Comparison of ENCODE assay signal across 1 cellular context in the genomic region with DNA sequence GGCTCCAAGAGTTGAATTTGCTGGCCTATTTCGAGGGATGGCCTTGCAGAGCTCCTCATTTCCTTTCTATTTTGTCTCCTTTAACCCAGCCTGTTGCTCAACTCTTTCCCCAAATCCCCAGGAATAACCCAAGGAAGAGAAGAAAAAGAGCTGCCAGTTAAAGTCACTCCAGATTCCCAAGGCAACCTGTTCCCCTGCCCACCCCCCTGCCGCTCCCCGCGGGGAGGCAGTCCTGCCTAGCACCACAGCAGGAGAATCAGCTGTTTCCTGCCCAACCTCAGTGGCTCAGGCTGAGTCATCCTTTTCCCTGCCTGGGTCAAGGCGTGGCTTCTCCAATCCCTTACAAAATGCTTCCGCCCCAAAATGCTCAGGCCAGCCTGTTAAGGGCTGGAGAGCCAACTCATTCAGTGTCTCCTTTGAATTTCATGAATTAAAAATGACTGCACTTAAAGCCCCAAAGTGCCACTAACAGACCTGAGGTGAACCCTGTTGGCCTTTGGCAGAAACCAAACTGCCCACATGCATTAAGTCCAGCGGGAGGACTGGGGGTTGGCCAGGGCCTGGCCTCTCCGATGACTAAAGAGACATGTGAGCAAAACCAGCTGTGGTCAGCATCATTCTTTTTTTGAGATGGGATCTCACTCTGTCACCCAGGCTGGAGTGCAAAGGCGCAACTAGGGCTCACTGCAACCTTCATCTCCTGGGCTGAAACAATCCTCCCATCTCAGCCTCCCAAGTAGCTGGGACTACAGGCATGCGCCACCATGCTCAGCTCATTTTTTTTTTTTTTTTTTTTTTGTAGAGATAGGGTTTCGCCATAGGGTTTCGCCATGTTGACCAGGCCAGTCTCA.
A peak's percentile ranks its signal among the peaks of the same experiment; 100 is the strongest.
TF ChIP-seq lines count a peak whose summit lies in the region.

No MANE protein-coding gene starts in this region.

TF ChIP-seq in HepG2, 621 proteins besides CTCF, POLR2A, EP300 and RAD21 (continued from another document and continues in another):
- TF ChIP-seq, protein P1, sequence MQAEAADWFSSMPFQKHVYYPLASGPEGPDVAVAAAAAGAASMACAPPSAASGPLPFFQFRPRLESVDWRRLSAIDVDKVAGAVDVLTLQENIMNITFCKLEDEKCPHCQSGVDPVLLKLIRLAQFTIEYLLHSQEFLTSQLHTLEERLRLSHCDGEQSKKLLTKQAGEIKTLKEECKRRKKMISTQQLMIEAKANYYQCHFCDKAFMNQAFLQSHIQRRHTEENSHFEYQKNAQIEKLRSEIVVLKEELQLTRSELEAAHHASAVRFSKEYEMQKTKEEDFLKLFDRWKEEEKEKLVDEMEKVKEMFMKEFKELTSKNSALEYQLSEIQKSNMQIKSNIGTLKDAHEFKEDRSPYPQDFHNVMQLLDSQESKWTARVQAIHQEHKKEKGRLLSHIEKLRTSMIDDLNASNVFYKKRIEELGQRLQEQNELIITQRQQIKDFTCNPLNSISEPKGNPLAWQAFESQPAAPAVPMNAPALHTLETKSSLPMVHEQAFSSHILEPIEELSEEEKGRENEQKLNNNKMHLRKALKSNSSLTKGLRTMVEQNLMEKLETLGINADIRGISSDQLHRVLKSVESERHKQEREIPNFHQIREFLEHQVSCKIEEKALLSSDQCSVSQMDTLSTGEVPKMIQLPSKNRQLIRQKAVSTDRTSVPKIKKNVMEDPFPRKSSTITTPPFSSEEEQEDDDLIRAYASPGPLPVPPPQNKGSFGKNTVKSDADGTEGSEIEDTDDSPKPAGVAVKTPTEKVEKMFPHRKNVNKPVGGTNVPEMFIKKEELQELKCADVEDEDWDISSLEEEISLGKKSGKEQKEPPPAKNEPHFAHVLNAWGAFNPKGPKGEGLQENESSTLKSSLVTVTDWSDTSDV (CRISPR knock-in tag; IDR thresholded peaks at IDR 0.05) = no peak
- TF ChIP-seq ZNF383 (CRISPR knock-in tag; IDR thresholded peaks at IDR 0.05; ENCODE audit: borderline replicate concordance) (no peak), ZNF768 (CRISPR knock-in tag; IDR thresholded peaks at IDR 0.05) (no peak), TP53 (CRISPR knock-in tag; conservative IDR thresholded peaks at IDR 0.05) (no peak), ARNT (IDR thresholded peaks at IDR 0.05) (no peak), GABPB1 (CRISPR knock-in tag; IDR thresholded peaks at IDR 0.05) (peak; percentile 63), XBP1 (CRISPR knock-in tag; IDR thresholded peaks at IDR 0.05) (no peak), SOX13 (IDR thresholded peaks at IDR 0.05) (no peak), SOX13 (CRISPR knock-in tag; conservative IDR thresholded peaks at IDR 0.05 in 1 of 2, IDR thresholded peaks at IDR 0.05 in 1 of 2) (peak in 1 of 2 experiments; percentile 28; a peak in 1 of 4 replicates), STAG1 (CRISPR knock-in tag; IDR thresholded peaks at IDR 0.05) (peak; percentile 19; the same call in 1 of the 2 replicates), ZC3H4 (CRISPR knock-in tag; IDR thresholded peaks at IDR 0.05; ENCODE audit: borderline replicate concordance) (no peak), ZKSCAN5 (CRISPR knock-in tag; IDR thresholded peaks at IDR 0.05) (no peak), ZNF569 (CRISPR knock-in tag; IDR thresholded peaks at IDR 0.05; ENCODE audit: borderline replicate concordance) (no peak), ETV6 (CRISPR knock-in tag; conservative IDR thresholded peaks at IDR 0.05) (no peak), ATF7 (IDR thresholded peaks at IDR 0.05) (no peak), ATF7 (CRISPR knock-in tag; IDR thresholded peaks at IDR 0.05) (no peak), ZNF7 (CRISPR knock-in tag; IDR thresholded peaks at IDR 0.05) (no peak), CENPT (CRISPR knock-in tag; IDR thresholded peaks at IDR 0.05; ENCODE audit: low read depth) (no peak), HNF4A (CRISPR knock-in tag; IDR thresholded peaks at IDR 0.05) (no peak), ZNF773 (CRISPR knock-in tag; IDR thresholded peaks at IDR 0.05; ENCODE audit: borderline replicate concordance) (no peak), ZNF317 (CRISPR knock-in tag; IDR thresholded peaks at IDR 0.05) (no peak), ZNF616 (CRISPR knock-in tag; IDR thresholded peaks at IDR 0.05; ENCODE audit: low read depth) (no peak), LCORL (IDR thresholded peaks at IDR 0.05) (no peak), LCORL (CRISPR knock-in tag; IDR thresholded peaks at IDR 0.05) (peak; percentile 56; the same call in 1 of the 2 replicates), NR2C2 (CRISPR knock-in tag; IDR thresholded peaks at IDR 0.05; ENCODE audit: borderline replicate concordance) (no peak), FOSL1 (CRISPR knock-in tag; IDR thresholded peaks at IDR 0.05; ENCODE audit: borderline replicate concordance) (peak; percentile 62; the same call in 1 of the 2 replicates)
- TF ChIP-seq, protein P2, sequence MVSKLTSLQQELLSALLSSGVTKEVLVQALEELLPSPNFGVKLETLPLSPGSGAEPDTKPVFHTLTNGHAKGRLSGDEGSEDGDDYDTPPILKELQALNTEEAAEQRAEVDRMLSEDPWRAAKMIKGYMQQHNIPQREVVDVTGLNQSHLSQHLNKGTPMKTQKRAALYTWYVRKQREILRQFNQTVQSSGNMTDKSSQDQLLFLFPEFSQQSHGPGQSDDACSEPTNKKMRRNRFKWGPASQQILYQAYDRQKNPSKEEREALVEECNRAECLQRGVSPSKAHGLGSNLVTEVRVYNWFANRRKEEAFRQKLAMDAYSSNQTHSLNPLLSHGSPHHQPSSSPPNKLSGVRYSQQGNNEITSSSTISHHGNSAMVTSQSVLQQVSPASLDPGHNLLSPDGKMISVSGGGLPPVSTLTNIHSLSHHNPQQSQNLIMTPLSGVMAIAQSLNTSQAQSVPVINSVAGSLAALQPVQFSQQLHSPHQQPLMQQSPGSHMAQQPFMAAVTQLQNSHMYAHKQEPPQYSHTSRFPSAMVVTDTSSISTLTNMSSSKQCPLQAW (CRISPR knock-in tag; IDR thresholded peaks at IDR 0.05) = no peak
- TF ChIP-seq, protein P3, sequence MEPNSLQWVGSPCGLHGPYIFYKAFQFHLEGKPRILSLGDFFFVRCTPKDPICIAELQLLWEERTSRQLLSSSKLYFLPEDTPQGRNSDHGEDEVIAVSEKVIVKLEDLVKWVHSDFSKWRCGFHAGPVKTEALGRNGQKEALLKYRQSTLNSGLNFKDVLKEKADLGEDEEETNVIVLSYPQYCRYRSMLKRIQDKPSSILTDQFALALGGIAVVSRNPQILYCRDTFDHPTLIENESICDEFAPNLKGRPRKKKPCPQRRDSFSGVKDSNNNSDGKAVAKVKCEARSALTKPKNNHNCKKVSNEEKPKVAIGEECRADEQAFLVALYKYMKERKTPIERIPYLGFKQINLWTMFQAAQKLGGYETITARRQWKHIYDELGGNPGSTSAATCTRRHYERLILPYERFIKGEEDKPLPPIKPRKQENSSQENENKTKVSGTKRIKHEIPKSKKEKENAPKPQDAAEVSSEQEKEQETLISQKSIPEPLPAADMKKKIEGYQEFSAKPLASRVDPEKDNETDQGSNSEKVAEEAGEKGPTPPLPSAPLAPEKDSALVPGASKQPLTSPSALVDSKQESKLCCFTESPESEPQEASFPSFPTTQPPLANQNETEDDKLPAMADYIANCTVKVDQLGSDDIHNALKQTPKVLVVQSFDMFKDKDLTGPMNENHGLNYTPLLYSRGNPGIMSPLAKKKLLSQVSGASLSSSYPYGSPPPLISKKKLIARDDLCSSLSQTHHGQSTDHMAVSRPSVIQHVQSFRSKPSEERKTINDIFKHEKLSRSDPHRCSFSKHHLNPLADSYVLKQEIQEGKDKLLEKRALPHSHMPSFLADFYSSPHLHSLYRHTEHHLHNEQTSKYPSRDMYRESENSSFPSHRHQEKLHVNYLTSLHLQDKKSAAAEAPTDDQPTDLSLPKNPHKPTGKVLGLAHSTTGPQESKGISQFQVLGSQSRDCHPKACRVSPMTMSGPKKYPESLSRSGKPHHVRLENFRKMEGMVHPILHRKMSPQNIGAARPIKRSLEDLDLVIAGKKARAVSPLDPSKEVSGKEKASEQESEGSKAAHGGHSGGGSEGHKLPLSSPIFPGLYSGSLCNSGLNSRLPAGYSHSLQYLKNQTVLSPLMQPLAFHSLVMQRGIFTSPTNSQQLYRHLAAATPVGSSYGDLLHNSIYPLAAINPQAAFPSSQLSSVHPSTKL (CRISPR knock-in tag; IDR thresholded peaks at IDR 0.05) = peak; percentile 33; the same call in 1 of the 2 replicates
- TF ChIP-seq, protein P4, sequence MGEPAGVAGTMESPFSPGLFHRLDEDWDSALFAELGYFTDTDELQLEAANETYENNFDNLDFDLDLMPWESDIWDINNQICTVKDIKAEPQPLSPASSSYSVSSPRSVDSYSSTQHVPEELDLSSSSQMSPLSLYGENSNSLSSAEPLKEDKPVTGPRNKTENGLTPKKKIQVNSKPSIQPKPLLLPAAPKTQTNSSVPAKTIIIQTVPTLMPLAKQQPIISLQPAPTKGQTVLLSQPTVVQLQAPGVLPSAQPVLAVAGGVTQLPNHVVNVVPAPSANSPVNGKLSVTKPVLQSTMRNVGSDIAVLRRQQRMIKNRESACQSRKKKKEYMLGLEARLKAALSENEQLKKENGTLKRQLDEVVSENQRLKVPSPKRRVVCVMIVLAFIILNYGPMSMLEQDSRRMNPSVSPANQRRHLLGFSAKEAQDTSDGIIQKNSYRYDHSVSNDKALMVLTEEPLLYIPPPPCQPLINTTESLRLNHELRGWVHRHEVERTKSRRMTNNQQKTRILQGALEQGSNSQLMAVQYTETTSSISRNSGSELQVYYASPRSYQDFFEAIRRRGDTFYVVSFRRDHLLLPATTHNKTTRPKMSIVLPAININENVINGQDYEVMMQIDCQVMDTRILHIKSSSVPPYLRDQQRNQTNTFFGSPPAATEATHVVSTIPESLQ (CRISPR knock-in tag; conservative IDR thresholded peaks at IDR 0.05) = no peak
- TF ChIP-seq, protein P5, sequence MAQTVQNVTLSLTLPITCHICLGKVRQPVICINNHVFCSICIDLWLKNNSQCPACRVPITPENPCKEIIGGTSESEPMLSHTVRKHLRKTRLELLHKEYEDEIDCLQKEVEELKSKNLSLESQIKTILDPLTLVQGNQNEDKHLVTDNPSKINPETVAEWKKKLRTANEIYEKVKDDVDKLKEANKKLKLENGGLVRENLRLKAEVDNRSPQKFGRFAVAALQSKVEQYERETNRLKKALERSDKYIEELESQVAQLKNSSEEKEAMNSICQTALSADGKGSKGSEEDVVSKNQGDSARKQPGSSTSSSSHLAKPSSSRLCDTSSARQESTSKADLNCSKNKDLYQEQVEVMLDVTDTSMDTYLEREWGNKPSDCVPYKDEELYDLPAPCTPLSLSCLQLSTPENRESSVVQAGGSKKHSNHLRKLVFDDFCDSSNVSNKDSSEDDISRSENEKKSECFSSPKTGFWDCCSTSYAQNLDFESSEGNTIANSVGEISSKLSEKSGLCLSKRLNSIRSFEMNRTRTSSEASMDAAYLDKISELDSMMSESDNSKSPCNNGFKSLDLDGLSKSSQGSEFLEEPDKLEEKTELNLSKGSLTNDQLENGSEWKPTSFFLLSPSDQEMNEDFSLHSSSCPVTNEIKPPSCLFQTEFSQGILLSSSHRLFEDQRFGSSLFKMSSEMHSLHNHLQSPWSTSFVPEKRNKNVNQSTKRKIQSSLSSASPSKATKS (CRISPR knock-in tag; IDR thresholded peaks at IDR 0.05) = no peak
- TF ChIP-seq, protein P6, sequence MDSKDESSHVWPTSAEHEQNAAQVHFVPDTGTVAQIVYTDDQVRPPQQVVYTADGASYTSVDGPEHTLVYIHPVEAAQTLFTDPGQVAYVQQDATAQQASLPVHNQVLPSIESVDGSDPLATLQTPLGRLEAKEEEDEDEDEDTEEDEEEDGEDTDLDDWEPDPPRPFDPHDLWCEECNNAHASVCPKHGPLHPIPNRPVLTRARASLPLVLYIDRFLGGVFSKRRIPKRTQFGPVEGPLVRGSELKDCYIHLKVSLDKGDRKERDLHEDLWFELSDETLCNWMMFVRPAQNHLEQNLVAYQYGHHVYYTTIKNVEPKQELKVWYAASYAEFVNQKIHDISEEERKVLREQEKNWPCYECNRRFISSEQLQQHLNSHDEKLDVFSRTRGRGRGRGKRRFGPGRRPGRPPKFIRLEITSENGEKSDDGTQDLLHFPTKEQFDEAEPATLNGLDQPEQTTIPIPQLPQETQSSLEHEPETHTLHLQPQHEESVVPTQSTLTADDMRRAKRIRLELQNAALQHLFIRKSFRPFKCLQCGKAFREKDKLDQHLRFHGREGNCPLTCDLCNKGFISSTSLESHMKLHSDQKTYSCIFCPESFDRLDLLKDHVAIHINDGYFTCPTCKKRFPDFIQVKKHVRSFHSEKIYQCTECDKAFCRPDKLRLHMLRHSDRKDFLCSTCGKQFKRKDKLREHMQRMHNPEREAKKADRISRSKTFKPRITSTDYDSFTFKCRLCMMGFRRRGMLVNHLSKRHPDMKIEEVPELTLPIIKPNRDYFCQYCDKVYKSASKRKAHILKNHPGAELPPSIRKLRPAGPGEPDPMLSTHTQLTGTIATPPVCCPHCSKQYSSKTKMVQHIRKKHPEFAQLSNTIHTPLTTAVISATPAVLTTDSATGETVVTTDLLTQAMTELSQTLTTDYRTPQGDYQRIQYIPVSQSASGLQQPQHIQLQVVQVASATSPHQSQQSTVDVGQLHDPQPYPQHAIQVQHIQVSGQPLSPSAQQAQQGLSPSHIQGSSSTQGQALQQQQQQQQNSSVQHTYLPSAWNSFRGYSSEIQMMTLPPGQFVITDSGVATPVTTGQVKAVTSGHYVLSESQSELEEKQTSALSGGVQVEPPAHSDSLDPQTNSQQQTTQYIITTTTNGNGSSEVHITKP (CRISPR knock-in tag; IDR thresholded peaks at IDR 0.05; ENCODE audit: low read depth) = no peak
